ENCODE assay signal across 1 cellular context in the genomic region with DNA sequence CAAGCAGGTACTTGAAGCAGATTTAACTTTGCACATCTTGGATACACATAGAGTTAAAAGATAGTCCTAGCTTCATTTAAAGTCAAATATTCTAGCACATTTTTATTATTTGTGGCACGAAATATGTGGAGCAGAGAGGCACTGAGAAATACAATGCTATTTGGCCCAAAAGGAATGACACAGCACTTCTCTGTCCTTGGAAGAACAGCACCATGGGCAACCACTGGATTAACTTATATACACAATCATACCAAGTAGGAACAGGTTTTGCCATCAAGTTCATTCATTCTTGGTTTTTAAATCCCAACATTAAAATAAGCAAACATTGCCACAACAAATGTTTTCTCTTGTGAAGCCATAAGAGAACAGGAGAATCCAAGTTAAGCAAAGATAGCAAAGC.
TF ChIP-seq lines count a peak whose summit lies in the region.

No MANE protein-coding gene starts in this region.

TF ChIP-seq in GM23338, 12 proteins besides CTCF, POLR2A, EP300 and RAD21 (continued from another document):
- TF ChIP-seq ZNF462 (CRISPR knock-in tag; IDR thresholded peaks at IDR 0.05) (no peak), NANOG (IDR thresholded peaks at IDR 0.05; ENCODE audit: borderline replicate concordance) (no peak), ZNF331 (CRISPR knock-in tag; IDR thresholded peaks at IDR 0.05; ENCODE audit: low read depth) (no peak), REST (IDR thresholded peaks at IDR 0.05; ENCODE audit: unreplicated experiment) (no peak), EZH2 (IDR thresholded peaks at IDR 0.05; ENCODE audit: low read depth, unreplicated experiment) (no peak), EZH2phosphoT487 (IDR thresholded peaks at IDR 0.05; ENCODE audit: unreplicated experiment) (no peak), ZNF114 (CRISPR knock-in tag; IDR thresholded peaks at IDR 0.05) (no peak), JUNB (IDR thresholded peaks at IDR 0.05; ENCODE audit: unreplicated experiment) (no peak), CREB1 (CRISPR knock-in tag; IDR thresholded peaks at IDR 0.05; ENCODE audit: low read depth) (no peak)
- TF ChIP-seq, protein P1, sequence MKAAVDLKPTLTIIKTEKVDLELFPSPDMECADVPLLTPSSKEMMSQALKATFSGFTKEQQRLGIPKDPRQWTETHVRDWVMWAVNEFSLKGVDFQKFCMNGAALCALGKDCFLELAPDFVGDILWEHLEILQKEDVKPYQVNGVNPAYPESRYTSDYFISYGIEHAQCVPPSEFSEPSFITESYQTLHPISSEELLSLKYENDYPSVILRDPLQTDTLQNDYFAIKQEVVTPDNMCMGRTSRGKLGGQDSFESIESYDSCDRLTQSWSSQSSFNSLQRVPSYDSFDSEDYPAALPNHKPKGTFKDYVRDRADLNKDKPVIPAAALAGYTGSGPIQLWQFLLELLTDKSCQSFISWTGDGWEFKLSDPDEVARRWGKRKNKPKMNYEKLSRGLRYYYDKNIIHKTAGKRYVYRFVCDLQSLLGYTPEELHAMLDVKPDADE (IDR thresholded peaks at IDR 0.05), result no peak
